Comparison of ENCODE assay signal across 20 cellular contexts in the genomic region with DNA sequence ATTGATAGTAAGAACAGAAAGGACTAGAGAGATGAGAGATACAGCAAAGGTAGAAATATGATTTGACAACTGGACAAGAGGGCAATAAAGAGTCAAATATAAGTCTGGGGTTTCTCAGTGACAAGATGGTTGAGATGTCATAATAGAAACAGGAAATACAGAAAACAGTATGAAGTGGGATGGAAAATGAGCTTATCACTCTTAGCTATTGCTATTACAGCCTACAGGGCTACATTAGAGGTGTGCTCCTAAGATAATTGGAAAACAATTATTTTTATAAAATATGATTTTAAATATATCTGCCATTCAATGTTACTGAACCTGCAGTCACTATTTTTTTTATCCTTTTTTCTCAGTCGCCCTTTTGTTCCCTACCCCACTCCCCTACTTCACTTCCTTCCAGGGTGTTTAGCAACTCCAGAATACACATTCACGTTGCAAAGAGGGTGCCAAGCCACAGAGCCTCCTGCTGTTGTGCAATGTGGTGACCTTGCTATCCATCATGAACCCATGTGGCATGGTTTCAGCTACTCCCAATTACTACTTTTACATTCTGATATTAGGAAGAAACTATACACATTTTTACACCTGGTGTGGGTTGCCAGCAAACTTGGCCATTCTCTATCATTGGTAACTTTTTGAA. TPM values are rescaled to one million over a fixed set of nuclear protein-coding genes. Genes with fewer than 3 reads are reported as not detected.
A peak's percentile ranks its signal among the peaks of the same experiment; 100 is the strongest.
DNase-seq lines count a peak whose midpoint lies in the region; ATAC-seq, FAIRE-seq and TF ChIP-seq lines count a peak whose summit lies in the region.
"Had no signal": no experiment of that assay in that cellular context is flagged by ENCODE, and none has a peak within 500 bp of the region (broad histone marks: within the 10 kb centered on the region; RNA-seq: fewer than 3 reads in every experiment).

No MANE protein-coding gene starts in this region.

- TF ChIP-seq CTCF in mammary epithelial cell (conservative IDR thresholded peaks at IDR 0.05 in 1 of 2, IDR thresholded peaks at IDR 0.05 in 1 of 2; ENCODE audit: extremely low read depth in 1 of 2, insufficient read depth in 1 of 2, low read depth in 1 of 2, low read length in 2 of 2): no peak

- H3K9me3 ChIP-seq in mammary epithelial cell (replicated peaks; ENCODE audit: insufficient read depth, low read length): no peaks in the 10 kb centered on the region
- no peaks in the 10 kb centered on the region for H3K9me3 ChIP-seq in naive thymus-derived CD4-positive, alpha-beta T cell (ENCODE audit: control insufficient read depth in 2 of 3, low read length in 3 of 3)

- WGBS in mammary epithelial cell (ENCODE audit: low coverage, missing lambda C conversion rate): 50% methylated on average over 2 of the region's 2 CpGs

- H3K27me3 ChIP-seq in mammary epithelial cell (ENCODE audit: insufficient read depth, low read length) (no peaks in the 10 kb centered on the region), H7 (ENCODE audit: control insufficient read depth, insufficient read depth, low read length) (no peaks in the 10 kb centered on the region)
- no peaks in the 10 kb centered on the region for H3K27me3 ChIP-seq in naive thymus-derived CD4-positive, alpha-beta T cell (ENCODE audit: control insufficient read depth in 2 of 2, insufficient read depth in 2 of 2, low read length in 2 of 2)

- dilution Hi-C loops in mammary epithelial cell (cut with HindIII; ENCODE audit: low sequenced_read_pairs): no loop called here

- no peaks in the 10 kb centered on the region for H3K79me2 ChIP-seq in mammary epithelial cell (ENCODE audit: insufficient read depth, low read length)

- H3K36me3 ChIP-seq in mammary epithelial cell (ENCODE audit: insufficient read depth, low read length) (no peaks in the 10 kb centered on the region), H7 (replicated peaks; ENCODE audit: control insufficient read depth, insufficient read depth, low read length) (no peaks in the 10 kb centered on the region)
- no peaks in the 10 kb centered on the region for H3K36me3 ChIP-seq in naive thymus-derived CD4-positive, alpha-beta T cell (ENCODE audit: control insufficient read depth in 2 of 3, insufficient read depth in 3 of 3, low read length in 3 of 3)
- H3K36me3 ChIP-seq: heart right ventricle, left ventricle myocardium inferior had no signal

- peaks cover 0 to 5% (median 0%) of the 10 kb centered on the region in 7 donors for H3K4me1 Mint-ChIP-seq in naive thymus-derived CD4-positive, alpha-beta T cell
- H3K4me1 Mint-ChIP-seq: activated CD4-positive, alpha-beta T cell treated with anti-CD3 and anti-CD28 coated beads for 36 hours; nephron had no signal

- no peak overlapping the region for H3K4me3 ChIP-seq in mammary epithelial cell (replicated peaks in 1 of 3; ENCODE audit: insufficient read depth in 1 of 3, low read depth in 2 of 3, low read length in 3 of 3)
- no peak overlapping the region for H3K4me3 ChIP-seq in naive thymus-derived CD4-positive, alpha-beta T cell (ENCODE audit: low read length)
- H3K4me3 ChIP-seq in H7 (ENCODE audit: insufficient read depth, low read depth, low read length): no peak overlapping the region
- H3K4me3 ChIP-seq: heart right ventricle, left ventricle myocardium inferior had no signal

- peaks cover 0 to 8% (median 0%) of the 10 kb centered on the region in 11 donors for H3K9me3 Mint-ChIP-seq in naive thymus-derived CD4-positive, alpha-beta T cell
- H3K9me3 Mint-ChIP-seq: activated T-cell treated with anti-CD3 and anti-CD28 coated beads, Interleukin-2, amount 50 U/mL, for 4 hours; nephron had no signal

- intact Hi-C loops in mammary epithelial cell (cut with micrococcal nuclease): no loop called here
- intact Hi-C loops in naive thymus-derived CD4-positive, alpha-beta T cell (cut with micrococcal nuclease): loop anchor here in 1 of 2 donors (10.0 kb wide), 1 partner anchor 559 kb away; no protein-coding TSS in a partner anchor

- no TSS peak for BruUV-seq in mammary epithelial cell (replicated peaks; lab: Mats Ljungman, UMichigan)

- no peak overlapping the region for H3K27ac Mint-ChIP-seq in naive thymus-derived CD4-positive, alpha-beta T cell
- H3K27ac Mint-ChIP-seq: activated CD4-positive, alpha-beta T cell treated with anti-CD3 and anti-CD28 coated beads for 36 hours; nephron had no signal

- no peaks in the 10 kb centered on the region for H3K4me1 ChIP-seq in mammary epithelial cell (ENCODE audit: insufficient read depth, low read length)
- H3K4me1 ChIP-seq in naive thymus-derived CD4-positive, alpha-beta T cell (ENCODE audit: control insufficient read depth in 2 of 2, insufficient read depth in 2 of 2, low read length in 2 of 2): no peaks in the 10 kb centered on the region
- H3K4me1 ChIP-seq: left ventricle myocardium inferior had no signal

- peak; percentile 49 for ATAC-seq in naive thymus-derived CD4-positive, alpha-beta T cell
- ATAC-seq: activated CD4-positive, alpha-beta T cell treated with anti-CD3 and anti-CD28 coated beads for 36 hours; activated T-cell treated with anti-CD3 and anti-CD28 coated beads, Interleukin-2, amount 50 U/mL, for 4 hours; heart right ventricle had no signal

- CTCF ChIA-PET in mammary epithelial cell (lab: Charles Lee; ENCODE audit: low non-redundant PET): no interaction called here
- CTCF ChIA-PET in naive thymus-derived CD4-positive, alpha-beta T cell (lab: Charles Lee): interaction anchor here (0.6 kb wide), 1 partner anchor 954 kb away, joined by 3 read pairs; no protein-coding TSS in a partner anchor

- POLR2A ChIA-PET in naive thymus-derived CD4-positive, alpha-beta T cell (lab: Charles Lee): no interaction called here

- peak overlapping the region in 1 of 10 donors; percentile 63 for H3K4me3 Mint-ChIP-seq in naive thymus-derived CD4-positive, alpha-beta T cell
- H3K4me3 Mint-ChIP-seq: activated CD4-positive, alpha-beta T cell treated with anti-CD3 and anti-CD28 coated beads for 36 hours; activated T-cell treated with anti-CD3 and anti-CD28 coated beads, Interleukin-2, amount 50 U/mL, for 4 hours; nephron had no signal

- no peaks in the 10 kb centered on the region for H4K20me1 ChIP-seq in mammary epithelial cell (ENCODE audit: insufficient read depth, low read length)

- no peak for DNase-seq in GM12891 (ENCODE audit: insufficient read length, low spot score)
- peak; percentile 76 for DNase-seq in NOMO-1 treated with dmso at 0.1 percent for 144 hours (lab: John Stamatoyannopoulos, UW; ENCODE audit: unreplicated experiment)
- DNase-seq in mammary epithelial cell: peak; percentile 44
- DNase-seq in naive thymus-derived CD4-positive, alpha-beta T cell: no peak
- DNase-seq in H7: no peak
- DNase-seq in dermis blood vessel endothelial cell: no peak
- no peak for DNase-seq in glomerular visceral epithelial cell (ENCODE audit: extremely low spot score)
- DNase-seq in stimulated activated CD4-positive, alpha-beta T cell treated with anti-CD3 and anti-CD28 coated beads, Interleukin-4, amount 100 ng/mL, for 1 hour: no peak
- DNase-seq: activated CD4-positive, alpha-beta T cell treated with anti-CD3 and anti-CD28 coated beads for 36 hours; activated T-cell treated with anti-CD3 and anti-CD28 coated beads, Interleukin-2, amount 50 U/mL, for 4 hours; anterior cingulate cortex; C1 segment of cervical spinal cord; heart right ventricle; left ventricle myocardium inferior; NCI-H1694; NCI-H774; substantia nigra; T-helper 1 cell had no signal

- no peaks in the 10 kb centered on the region for H3K36me3 Mint-ChIP-seq in naive thymus-derived CD4-positive, alpha-beta T cell

- no peak for TF ChIP-seq POLR2A in GM12891 (IDR thresholded peaks at IDR 0.05; ENCODE audit: low read depth, low read length)

- H3K27ac ChIP-seq in mammary epithelial cell (ENCODE audit: insufficient read depth, low read depth, low read length): no peak overlapping the region
- H3K27ac ChIP-seq in naive thymus-derived CD4-positive, alpha-beta T cell (ENCODE audit: low read depth, low read length): no peak overlapping the region
- H3K27ac ChIP-seq: heart right ventricle, left ventricle myocardium inferior had no signal

- H3K9ac ChIP-seq in mammary epithelial cell (ENCODE audit: insufficient read depth, low read length): no peak overlapping the region

- no peak overlapping the region for H2AFZ ChIP-seq in mammary epithelial cell (ENCODE audit: low read depth, low read length)

- in situ Hi-C loops in mammary epithelial cell (cut with MboI; ENCODE audit: low sequenced_read_pairs in 2 of 2): no loop called here

- H3K4me2 ChIP-seq in mammary epithelial cell (ENCODE audit: insufficient read depth, low read depth, low read length): no peak overlapping the region

- FAIRE-seq in GM12891 (lab: Jason Lieb, UNC): peak; percentile 52
- FAIRE-seq: HTR-8/SVneo had no signal

- H3K27me3 Mint-ChIP-seq in naive thymus-derived CD4-positive, alpha-beta T cell: peaks cover 29 to 48% (median 38%) of the 10 kb centered on the region in 5 donors

TF ChIP-seq in GM12891, 5 proteins besides CTCF, POLR2A, EP300 and RAD21:
- no peak for TF ChIP-seq POU2F2 (IDR thresholded peaks at IDR 0.05; ENCODE audit: low read depth, low read length)
- no peak for TF ChIP-seq SPI1 (IDR thresholded peaks at IDR 0.05; ENCODE audit: low read depth, low read length)
- TF ChIP-seq TAF1 (IDR thresholded peaks at IDR 0.05; ENCODE audit: low read depth, low read length): no peak
- TF ChIP-seq PAX5 (IDR thresholded peaks at IDR 0.05; ENCODE audit: insufficient read depth, low read length, severe bottlenecking): no peak
- TF ChIP-seq POLR2AphosphoS5 (IDR thresholded peaks at IDR 0.05; ENCODE audit: low read depth, low read length): no peak

RNA-seq across cellular contexts. Expression of a gene that starts 6.0 kb away (rescaled TPM):
- polyA plus RNA-seq in GM12891 (2012; ENCODE audit: low read depth, missing spikeins): 4.5 TPM
- total RNA-seq in mammary epithelial cell (under 1 TPM; 0.33 to 0.35 TPM), dermis blood vessel endothelial cell (0.05 TPM in 1 of 2 replicates, not detected in the other)
- polyA plus RNA-seq in mammary epithelial cell: 0.62 TPM
- polyA minus RNA-seq in mammary epithelial cell: not detected
- not detected for total RNA-seq in naive thymus-derived CD4-positive, alpha-beta T cell
- polyA plus RNA-seq in naive thymus-derived CD4-positive, alpha-beta T cell: not detected
- total RNA-seq in H7 (2014; rRNA removed; shearing (Covaris generic)): 0.48 TPM in 1 of 2 replicates, not detected in the other
- total RNA-seq: activated CD4-positive, alpha-beta T cell treated with anti-CD3 and anti-CD28 coated beads for 36 hours; left ventricle myocardium inferior had no signal
- polyA plus RNA-seq: heart right ventricle had no signal

RNA-seq across cellular contexts. Expression of a gene that starts 53.5 kb away (rescaled TPM):
- 3.7 TPM for polyA plus RNA-seq in GM12891 (2012; ENCODE audit: low read depth, missing spikeins)
- under 1 TPM in 1 of 2 donors, not detected in 1; 0.33 TPM for total RNA-seq in mammary epithelial cell
- 0.02 TPM for polyA plus RNA-seq in mammary epithelial cell
- polyA minus RNA-seq in mammary epithelial cell: not detected
- total RNA-seq in naive thymus-derived CD4-positive, alpha-beta T cell: not detected
- polyA plus RNA-seq in naive thymus-derived CD4-positive, alpha-beta T cell: not detected
- 5.4 and 6.3 TPM in 2 replicates for total RNA-seq in H7 (2014; rRNA removed; shearing (Covaris generic))
- total RNA-seq in dermis blood vessel endothelial cell: not detected in 2 replicates
- total RNA-seq: activated CD4-positive, alpha-beta T cell treated with anti-CD3 and anti-CD28 coated beads for 36 hours; left ventricle myocardium inferior had no signal

Comparison
In these comparisons a context has a peak if more than half of its experiments do, and no peak if none do; other contexts are left out.
1. DNase-seq: peak in NOMO-1 treated with dmso at 0.1 percent for 144 hours (single experiment) and mammary epithelial cell (single experiment); none in GM12891 (single experiment), naive thymus-derived CD4-positive, alpha-beta T cell (0 of 9), H7 (single experiment), dermis blood vessel endothelial cell (single experiment), glomerular visceral epithelial cell (single experiment) and stimulated activated CD4-positive, alpha-beta T cell treated with anti-CD3 and anti-CD28 coated beads, Interleukin-4, amount 100 ng/mL, for 1 hour (single experiment).